Comparison of ENCODE assay signal across 14 cellular contexts in genomic region chr20:33431797-33432381, GRCh38. TPM values are rescaled to one million over a fixed set of nuclear protein-coding genes. Genes with fewer than 3 reads are reported as not detected.
DNase-seq lines count a peak whose midpoint lies in the region; ATAC-seq, FAIRE-seq and TF ChIP-seq lines count a peak whose summit lies in the region.
"Had no signal": no experiment of that assay in that cellular context is flagged by ENCODE, and none has a peak within 500 bp of the region (broad histone marks: within the 10 kb centered on the region; RNA-seq: fewer than 3 reads in every experiment).

No MANE protein-coding gene starts in this region.

- CTCF ChIA-PET in Panc1 (lab: Charles Lee) = no interaction called here

- H3K9me3 ChIP-seq in Panc1 (ENCODE audit: control insufficient read depth, insufficient read depth, low read depth, low read length) (no peaks in the 10 kb centered on the region), esophagus (ENCODE audit: control insufficient read depth in 2 of 2, insufficient read depth in 1 of 2, low read depth in 1 of 2, low read length in 1 of 2) (no peaks in the 10 kb centered on the region), stomach smooth muscle (ENCODE audit: control insufficient read depth in 2 of 2, low read length in 2 of 2) (no peaks in the 10 kb centered on the region)
- H3K9me3 ChIP-seq: Peyer's patch, uterus had no signal

- POLR2A ChIA-PET in Panc1 (lab: Charles Lee) = interaction anchor here (0.7 kb wide), 1 partner anchor 185 kb away, joined by 3 read pairs; no protein-coding TSS in a partner anchor

- H3K9ac ChIP-seq in stomach smooth muscle (ENCODE audit: low read length in 2 of 2) = no peak overlapping the region
- H3K9ac ChIP-seq: neural progenitor cell had no signal

- FAIRE-seq in D721Med (lab: Jason Lieb, UNC) = no peak

- 54 to 61% methylated on average over 5 of the region's 5 CpGs for WGBS in esophagus, 2 donors

- H3K36me3 ChIP-seq in Panc1 (ENCODE audit: control insufficient read depth, insufficient read depth, low read length) (no peaks in the 10 kb centered on the region), esophagus (ENCODE audit: control insufficient read depth in 2 of 2, insufficient read depth in 2 of 2, low read length in 1 of 2) (no peaks in the 10 kb centered on the region), stomach smooth muscle (ENCODE audit: control insufficient read depth in 2 of 2, insufficient read depth in 2 of 2, low read length in 2 of 2) (peaks cover 8 to 15% of the 10 kb centered on the region in 2 donors)
- H3K36me3 ChIP-seq: neural progenitor cell, Peyer's patch, uterus had no signal

- no peak for TF ChIP-seq POLR2A in GM18505 (IDR thresholded peaks at IDR 0.05; ENCODE audit: borderline replicate concordance, extremely low read depth, insufficient read depth, insufficient read length)

- intact Hi-C loops in Panc1 (cut with micrococcal nuclease; ENCODE audit: unreplicated experiment) = no loop called here

- no peak for TF ChIP-seq CTCF in Panc1 (IDR thresholded peaks at IDR 0.05)
- no peak for TF ChIP-seq CTCF in foreskin fibroblast (IDR thresholded peaks at IDR 0.05; ENCODE audit: low read depth, low read length)
- no peak for TF ChIP-seq CTCF in D721Med (IDR thresholded peaks at IDR 0.05; ENCODE audit: insufficient read depth, missing control alignments)

- 0 out of 2 replicates have a peak, but pooled peaks have one; percentile 34 for ATAC-seq in Panc1
- no peak for ATAC-seq in GM18505 (IDR thresholded peaks at IDR 0.05; ENCODE audit: unreplicated experiment)

- H3K4me3 ChIP-seq in Panc1 (ENCODE audit: low read depth in 2 of 2, low read length in 2 of 2) = no peak overlapping the region
- H3K4me3 ChIP-seq in esophagus (ENCODE audit: low read depth in 1 of 2, low read length in 2 of 2) = no peak overlapping the region
- no peak overlapping the region for H3K4me3 ChIP-seq in stomach smooth muscle (ENCODE audit: low read length in 2 of 2)
- H3K4me3 ChIP-seq in foreskin fibroblast (ENCODE audit: low read depth in 1 of 2, low read length in 2 of 2) = no peak overlapping the region
- H3K4me3 ChIP-seq: neural progenitor cell, Peyer's patch, uterus had no signal

- H3K4me1 ChIP-seq in Panc1 (ENCODE audit: control insufficient read depth, insufficient read depth, low read length) (no peaks in the 10 kb centered on the region), esophagus (ENCODE audit: control insufficient read depth in 2 of 2, insufficient read depth in 2 of 2, low read length in 1 of 2) (peaks cover 0 to 2% of the 10 kb centered on the region in 2 donors), stomach smooth muscle (ENCODE audit: control insufficient read depth, insufficient read depth, low read length) (peaks cover 12% of the 10 kb centered on the region)
- H3K4me1 ChIP-seq: neural progenitor cell, Peyer's patch, uterus had no signal

- in situ Hi-C loops in Panc1 (cut with HindIII; ENCODE audit: low pct_unique_long_range_greater_than_20kb, low sequenced_read_pairs) = no loop called here

- no peaks in the 10 kb centered on the region for H3K27me3 ChIP-seq in Panc1 (ENCODE audit: control insufficient read depth, insufficient read depth, low read length)
- no peaks in the 10 kb centered on the region for H3K27me3 ChIP-seq in esophagus (ENCODE audit: control insufficient read depth in 1 of 2, insufficient read depth in 2 of 2, low read length in 2 of 2)
- H3K27me3 ChIP-seq in stomach smooth muscle (ENCODE audit: control insufficient read depth in 1 of 2, insufficient read depth in 2 of 2, low read length in 2 of 2) = no peaks in the 10 kb centered on the region
- H3K27me3 ChIP-seq: neural progenitor cell, Peyer's patch, uterus had no signal

- no peak for DNase-seq in Panc1 (ENCODE audit: low read depth, low spot score)
- peak; percentile 46 for DNase-seq in iris pigment epithelial cell (ENCODE audit: low read depth)
- DNase-seq in foreskin fibroblast = no peak
- no peak for DNase-seq in D721Med (ENCODE audit: insufficient read length, low spot score)
- no peak for DNase-seq in AG08395 (ENCODE audit: low spot score)
- DNase-seq: activated CD4-positive, alpha-beta memory T cell treated with anti-CD3 and anti-CD28 coated beads, Interleukin-2, amount 10 ng/mL, durations not matched to agents 7 days and 5 days; NCI-H1048; NCI-H748 treated with DMSO at 0.1 percent for 48 hours; Peyer's patch; uterus had no signal

- no peak overlapping the region for H3K27ac ChIP-seq in Panc1 (ENCODE audit: low read length)
- peak overlapping the region; percentile 2 to 39 for H3K27ac ChIP-seq in esophagus (ENCODE audit: low read depth in 2 of 2, low read length in 1 of 2)
- H3K27ac ChIP-seq in stomach smooth muscle (ENCODE audit: low read length) = peak overlapping the region; percentile 37
- H3K27ac ChIP-seq: neural progenitor cell, Peyer's patch, uterus had no signal

- no TSS peak for BruUV-seq in Panc1 (replicated peaks; lab: Mats Ljungman, UMichigan)

RNA-seq across cellular contexts. Expression of gene SNTA1, which starts 11.7 kb away (rescaled TPM):
- 12.0 TPM for total RNA-seq in Panc1 (2021; ENCODE audit: unreplicated experiment)
- polyA plus RNA-seq in Panc1 (2012; ENCODE audit: insufficient read length) = 22.4 TPM
- polyA plus RNA-seq in esophagus = 10 to 100 TPM in 1 of 2 donors, 1 to 10 TPM in 1; 6.1 to 10.9 TPM

RNA-seq across cellular contexts. Expression of gene CDK5RAP1, which starts 30.6 kb away (rescaled TPM):
- total RNA-seq in Panc1 (2021; ENCODE audit: unreplicated experiment) = 34.8 TPM
- 26.6 TPM for polyA plus RNA-seq in Panc1 (2012; ENCODE audit: insufficient read length)
- 10 to 100 TPM; 19.5 to 29.2 TPM for polyA plus RNA-seq in esophagus

RNA-seq across cellular contexts. Expression of gene CBFA2T2, which starts 58.0 kb away (rescaled TPM):
- 16.3 TPM for total RNA-seq in Panc1 (2021; ENCODE audit: unreplicated experiment)
- polyA plus RNA-seq in Panc1 (2012; ENCODE audit: insufficient read length) = 12.5 TPM
- polyA plus RNA-seq in esophagus = 1 to 10 TPM; 4.7 to 8.5 TPM
